ENCODE assay signal across 1 cellular context in the genomic region with DNA sequence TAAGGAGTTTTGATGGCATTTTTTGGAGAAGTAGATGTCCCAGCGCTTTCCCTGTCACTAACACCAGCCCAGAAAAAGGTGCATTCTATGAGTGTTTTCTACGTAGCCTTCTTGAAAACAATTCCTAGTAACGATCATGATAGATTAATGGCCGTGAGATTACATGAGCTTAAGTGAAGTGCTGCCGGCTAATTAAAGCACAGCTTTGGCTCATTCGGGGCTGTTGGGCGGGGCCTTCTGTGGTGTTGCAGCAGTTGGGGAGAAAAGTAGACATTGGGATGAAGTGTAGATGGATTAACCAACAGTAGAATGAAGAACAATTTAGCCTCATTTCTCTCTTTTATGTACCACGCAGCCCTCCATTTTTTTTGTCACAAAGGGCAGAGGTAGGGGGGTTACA.
TF ChIP-seq lines count a peak whose summit lies in the region.

No MANE protein-coding gene starts in this region.

TF ChIP-seq in IMR-90, 13 proteins besides CTCF, POLR2A, EP300 and RAD21 (continued from another document):
- TF ChIP-seq MXI1 (IDR thresholded peaks at IDR 0.05; ENCODE audit: borderline replicate concordance, low read depth, low read length) (no peak), USF2 (IDR thresholded peaks at IDR 0.05; ENCODE audit: low read depth, low read length) (no peak), CHD1 (IDR thresholded peaks at IDR 0.05; ENCODE audit: low read depth, low read length) (no peak), RCOR1 (IDR thresholded peaks at IDR 0.05; ENCODE audit: insufficient replicate concordance, low read length) (no peak), NFE2L2 (IDR thresholded peaks at IDR 0.05; ENCODE audit: low read depth, low read length) (no peak), MAFK (IDR thresholded peaks at IDR 0.05; ENCODE audit: low read depth, low read length) (no peak), ELK1 (IDR thresholded peaks at IDR 0.05; ENCODE audit: borderline replicate concordance, low read depth, low read length) (no peak), BHLHE40 (IDR thresholded peaks at IDR 0.05; ENCODE audit: low read depth, low read length) (no peak), RFX5 (IDR thresholded peaks at IDR 0.05; ENCODE audit: low read depth, low read length) (no peak), SMC3 (IDR thresholded peaks at IDR 0.05; ENCODE audit: low read depth, low read length) (no peak), FOS (IDR thresholded peaks at IDR 0.05; ENCODE audit: low read depth, low read length) (no peak), MAZ (IDR thresholded peaks at IDR 0.05; ENCODE audit: borderline replicate concordance, low read depth, low read length) (no peak)
TF ChIP-seq in IMR-90: peak in this region for 0.
